In the genomic region with DNA sequence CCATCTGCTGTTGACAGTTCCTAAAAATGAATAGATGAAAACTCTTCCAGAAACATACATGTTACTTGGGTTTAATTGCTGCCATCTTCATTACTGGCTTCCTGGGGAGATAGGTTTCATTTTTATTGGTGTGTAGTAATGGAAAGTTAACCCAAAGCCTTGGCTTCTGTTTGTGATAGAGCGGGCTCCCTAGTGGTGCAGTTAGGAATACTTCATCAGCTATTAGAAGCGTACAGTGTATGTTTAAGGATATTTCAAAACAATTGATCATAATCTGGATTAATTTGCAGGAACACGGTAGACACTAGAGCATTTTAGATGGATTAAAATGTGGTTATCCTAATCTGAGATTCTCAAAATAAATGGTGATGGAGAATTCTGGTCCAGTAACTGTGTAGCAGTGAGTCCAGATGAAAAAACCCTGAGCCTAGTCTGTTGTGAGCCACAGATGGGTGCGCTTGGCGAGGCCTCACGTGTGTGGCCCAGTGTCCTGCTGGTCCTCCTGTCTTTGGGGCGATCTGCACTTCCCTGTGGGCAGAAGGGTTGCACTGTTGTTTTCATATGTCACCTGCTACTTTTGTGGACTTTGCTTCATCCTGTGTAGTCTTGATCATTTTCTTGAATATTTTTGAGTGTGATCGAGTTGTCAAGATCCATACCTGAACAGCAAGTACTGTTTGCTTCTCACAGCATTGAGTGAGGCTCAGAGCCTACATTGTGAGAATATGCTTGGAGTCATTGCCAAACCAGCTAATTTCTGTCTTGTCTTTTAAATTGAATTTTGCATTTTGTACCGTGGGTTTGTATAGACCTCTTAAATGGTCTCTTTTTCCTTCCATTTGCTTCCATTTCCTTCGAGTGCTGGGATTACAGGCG, we compare ENCODE assay signal across 10 cellular contexts. TPM values are rescaled to one million over a fixed set of nuclear protein-coding genes. Genes with fewer than 3 reads are reported as not detected.
DNase-seq lines count a peak whose midpoint lies in the region; ATAC-seq, FAIRE-seq and TF ChIP-seq lines count a peak whose summit lies in the region.
"Had no signal": no experiment of that assay in that cellular context is flagged by ENCODE, and none has a peak within 500 bp of the region (broad histone marks: within the 10 kb centered on the region; RNA-seq: fewer than 3 reads in every experiment).

No MANE protein-coding gene starts in this region.

- in situ Hi-C loops in HepG2 (cut with HindIII; ENCODE audit: extremely low pct_ligation_motif_present, low pct_unique_long_range_greater_than_20kb) = loop anchor here (25.0 kb wide), 1 partner anchor 380 kb away; no protein-coding TSS in a partner anchor

- TF ChIP-seq EP300 in HepG2 (IDR thresholded peaks at IDR 0.05; ENCODE audit: low read depth in 2 of 2, low read length in 2 of 2) = no peak
- no peak for TF ChIP-seq EP300 in HepG2 (CRISPR knock-in tag; IDR thresholded peaks at IDR 0.05; ENCODE audit: borderline replicate concordance)

- H4K20me1 ChIP-seq in HepG2 (ENCODE audit: insufficient read depth, low read length) = peaks cover 8% of the 10 kb centered on the region

- no peak overlapping the region for H3K9ac ChIP-seq in HepG2 (ENCODE audit: insufficient read depth, low read depth, low read length)

- FAIRE-seq in HepG2 (lab: Jason Lieb, UNC) = peak; percentile 62
- FAIRE-seq in urothelium cell line (lab: Jason Lieb, UNC) = no peak

- H3K36me3 Mint-ChIP-seq in activated naive CD8-positive, alpha-beta T cell treated with anti-CD3 and anti-CD28 coated beads, Interleukin-2, amount 10 ng/mL, durations not matched to agents 7 days and 5 days = peaks cover 26% of the 10 kb centered on the region

- H3K27me3 Mint-ChIP-seq in activated naive CD8-positive, alpha-beta T cell treated with anti-CD3 and anti-CD28 coated beads, Interleukin-2, amount 10 ng/mL, durations not matched to agents 7 days and 5 days = no peaks in the 10 kb centered on the region
- H3K27me3 Mint-ChIP-seq: type B pancreatic cell had no signal

- H2AFZ ChIP-seq in HepG2 (ENCODE audit: low read length) = no peak overlapping the region

- POLR2A ChIA-PET in activated naive CD8-positive, alpha-beta T cell treated with anti-CD3 and anti-CD28 coated beads, Interleukin-2, amount 10 ng/mL, durations not matched to agents 7 days and 5 days (lab: Charles Lee) = interaction anchor here (0.6 to 1.4 kb wide), 4 partner anchors 124 to 169 kb away, joined by 3 to 4 read pairs (median 4); partner anchors contain the start of gene RBM33
- POLR2A ChIA-PET in HepG2 (lab: Yijun Ruan, JAX) = no interaction called here

- peaks cover 43% of the 10 kb centered on the region for H3K4me1 Mint-ChIP-seq in activated naive CD8-positive, alpha-beta T cell treated with anti-CD3 and anti-CD28 coated beads, Interleukin-2, amount 10 ng/mL, durations not matched to agents 7 days and 5 days

- H3K4me2 ChIP-seq in HepG2 (ENCODE audit: low read depth, low read length) = no peak overlapping the region

- ATAC-seq in HG03103 (IDR thresholded peaks at IDR 0.05; ENCODE audit: low read depth, unreplicated experiment) = peak; percentile 14
- ATAC-seq in activated naive CD8-positive, alpha-beta T cell treated with anti-CD3 and anti-CD28 coated beads, Interleukin-2, amount 10 ng/mL, durations not matched to agents 7 days and 5 days (ENCODE audit: low read depth) = no peak
- ATAC-seq in HepG2 = peak; percentile 47
- ATAC-seq in body of pancreas = no peak
- ATAC-seq: activated T-cell treated with anti-CD3 and anti-CD28 coated beads, Interleukin-2, amount 50 U/mL, for 4 hours had no signal

- H3K4me1 ChIP-seq in HepG2 (ENCODE audit: insufficient read depth, low read length) = no peaks in the 10 kb centered on the region
- H3K4me1 ChIP-seq in body of pancreas = no peaks in the 10 kb centered on the region

- no peak overlapping the region for H3K4me3 Mint-ChIP-seq in activated naive CD8-positive, alpha-beta T cell treated with anti-CD3 and anti-CD28 coated beads, Interleukin-2, amount 10 ng/mL, durations not matched to agents 7 days and 5 days
- H3K4me3 Mint-ChIP-seq: activated T-cell treated with anti-CD3 and anti-CD28 coated beads, Interleukin-2, amount 50 U/mL, for 4 hours; type B pancreatic cell had no signal

- no TSS peak for BruUV-seq in HepG2 (replicated peaks; lab: Mats Ljungman, UMichigan)

- WGBS in HepG2 (ENCODE audit: low lambda C conversion rate) = 79% methylated on average over 11 of the region's 11 CpGs
- WGBS in body of pancreas, 2 donors = 58 to 63% methylated on average over 11 of the region's 11 CpGs

- peak overlapping the region; percentile 40 for H3K27ac Mint-ChIP-seq in activated naive CD8-positive, alpha-beta T cell treated with anti-CD3 and anti-CD28 coated beads, Interleukin-2, amount 10 ng/mL, durations not matched to agents 7 days and 5 days
- H3K27ac Mint-ChIP-seq: type B pancreatic cell had no signal

- no peak for TF ChIP-seq POLR2A in HepG2 (IDR thresholded peaks at IDR 0.05; ENCODE audit: insufficient read depth in 1 of 2, low read depth in 2 of 2, low read length in 2 of 2)
- TF ChIP-seq POLR2A in body of pancreas (IDR thresholded peaks at IDR 0.05) = no peak

- TF ChIP-seq RAD21 in HepG2 (CRISPR knock-in tag; IDR thresholded peaks at IDR 0.05) = no peak

- peaks cover 3% of the 10 kb centered on the region for H3K79me2 ChIP-seq in HepG2 (ENCODE audit: insufficient read depth, low read length)

- H3K9me3 ChIP-seq in HepG2 (ENCODE audit: low read length) = no peaks in the 10 kb centered on the region
- H3K9me3 ChIP-seq in body of pancreas = no peaks in the 10 kb centered on the region

- H3K36me3 ChIP-seq in HepG2 (replicated peaks in 1 of 2; ENCODE audit: control insufficient read depth in 1 of 2, insufficient read depth in 2 of 2, low read length in 2 of 2) = peaks cover 38 to 91% of the 10 kb centered on the region in 2 experiments
- peaks cover 0 to 21% of the 10 kb centered on the region in 2 donors for H3K36me3 ChIP-seq in body of pancreas (replicated peaks in 1 of 2; ENCODE audit: insufficient read depth in 1 of 2, low read depth in 2 of 2)

- H3K4me3 ChIP-seq in HepG2 (replicated peaks in 1 of 3; ENCODE audit: insufficient read depth in 1 of 3, low read depth in 2 of 3, low read length in 3 of 3) = no peak overlapping the region
- H3K4me3 ChIP-seq in body of pancreas = no peak overlapping the region

- H3K27ac ChIP-seq in HepG2 (ENCODE audit: extremely low read length, insufficient read depth, low read length) (no peak overlapping the region), body of pancreas (no peak overlapping the region)

- CTCF ChIA-PET in HepG2 (lab: Yijun Ruan, JAX; ENCODE audit: low intra/inter-chr PET ratio, low total read pairs) = interaction anchor here (1.3 to 1.5 kb wide), 2 partner anchors 355 to 388 kb away, joined by 4 to 7 read pairs; no protein-coding TSS in a partner anchor

- TF ChIP-seq CTCF in HepG2 (CRISPR knock-in tag; IDR thresholded peaks at IDR 0.05) (no peak), body of pancreas (IDR thresholded peaks at IDR 0.05) (no peak)

- DNase-seq in NCI-H526 treated with DMSO at 0.1 percent for 48 hours (lab: John Stamatoyannopoulos, UW) (peak; percentile 16), NCI-H526 (lab: John Stamatoyannopoulos, UW) (no peak), HepG2 (ENCODE audit: low spot score) (no peak), NCI-H748 treated with DMSO at 0.1 percent for 48 hours (lab: John Stamatoyannopoulos, UW) (no peak), body of pancreas (no peak), urothelium cell line (ENCODE audit: low spot score) (no peak)
- no peak for DNase-seq in activated naive CD8-positive, alpha-beta T cell treated with anti-CD3 and anti-CD28 coated beads, Interleukin-2, amount 10 ng/mL, durations not matched to agents 7 days and 5 days

- H3K27me3 ChIP-seq in HepG2 (ENCODE audit: control insufficient read depth in 1 of 2, insufficient read depth in 2 of 2, low read length in 2 of 2) (no peaks in the 10 kb centered on the region), body of pancreas (no peaks in the 10 kb centered on the region)

- H3K9me3 Mint-ChIP-seq in activated naive CD8-positive, alpha-beta T cell treated with anti-CD3 and anti-CD28 coated beads, Interleukin-2, amount 10 ng/mL, durations not matched to agents 7 days and 5 days = no peaks in the 10 kb centered on the region
- H3K9me3 Mint-ChIP-seq: activated T-cell treated with anti-CD3 and anti-CD28 coated beads, Interleukin-2, amount 50 U/mL, for 4 hours; type B pancreatic cell had no signal

- intact Hi-C loops in HepG2 (cut with micrococcal nuclease; ENCODE audit: unreplicated experiment) = loop anchor here (1.0 to 10.0 kb wide), 3 partner anchors 223 to 383 kb away; no protein-coding TSS in a partner anchor
- intact Hi-C loops in body of pancreas (cut with DNase I) = loop anchor here (10.0 kb wide), 2 partner anchors 383 to 843 kb away; no protein-coding TSS in a partner anchor

TF ChIP-seq in HepG2, 621 proteins besides CTCF, POLR2A, EP300 and RAD21 (continues in another document):
- TF ChIP-seq KLF9 (CRISPR knock-in tag; IDR thresholded peaks at IDR 0.05; ENCODE audit: low read depth) (0 out of 2 replicates have a peak, but pooled peaks have one; percentile 35), ZNF34 (CRISPR knock-in tag; IDR thresholded peaks at IDR 0.05; ENCODE audit: borderline replicate concordance) (no peak)

RNA-seq across cellular contexts. Expression of gene SHH, which starts 44.5 kb away (rescaled TPM):
- total RNA-seq in activated naive CD8-positive, alpha-beta T cell treated with anti-CD3 and anti-CD28 coated beads, Interleukin-2, amount 10 ng/mL, durations not matched to agents 7 days and 5 days = not detected
- total RNA-seq in HepG2 (2016; rRNA removed; fragmentation: Illumina TruSeq; extraction: Trizol) (1.7 and 1.9 TPM in 2 replicates), body of pancreas (under 1 TPM; 0.33 to 0.78 TPM)
- total RNA-seq in HepG2 (2016; cell fraction: cytosol; rRNA removed; fragmentation: Illumina TruSeq; extraction: Trizol; ENCODE audit: low read depth) = 0.10 and 0.53 TPM in 2 replicates
- total RNA-seq in HepG2 (2016; cell fraction: insoluble cytoplasmic fraction; rRNA removed; fragmentation: Illumina TruSeq; extraction: Trizol) = 1.3 and 2.2 TPM in 2 replicates
- 0.80 and 1.6 TPM in 2 replicates for total RNA-seq in HepG2 (2016; cell fraction: membrane; rRNA removed; fragmentation: Illumina TruSeq; extraction: Trizol)
- total RNA-seq in HepG2 (2016; cell fraction: nucleus; rRNA removed; fragmentation: Illumina TruSeq; extraction: Trizol) = 1.3 TPM in 2 replicates
- polyA plus RNA-seq in HepG2 (2011; rRNA removed) = 3.4 and 4.9 TPM in 2 replicates
- 1.9 and 3.3 TPM in 2 replicates for polyA plus RNA-seq in HepG2 (2011; cell fraction: cytosol; rRNA removed)
- polyA plus RNA-seq in HepG2 (2011; cell fraction: nucleus; rRNA removed) = 12.2 and 16.4 TPM in 2 replicates
- 3.5 and 6.3 TPM in 2 replicates for polyA plus RNA-seq in HepG2 (2012)
- polyA plus RNA-seq in HepG2 (2016; cell fraction: cytosol; fragmentation: Illumina TruSeq; extraction: Trizol; ENCODE audit: low read depth) = 0.17 TPM in 2 replicates
- 1.8 and 2.1 TPM in 2 replicates for polyA plus RNA-seq in HepG2 (2016; cell fraction: insoluble cytoplasmic fraction; fragmentation: Illumina TruSeq; extraction: Trizol; ENCODE audit: low read depth)
- polyA plus RNA-seq in HepG2 (2016; cell fraction: membrane; fragmentation: Illumina TruSeq; extraction: Trizol; ENCODE audit: low read depth) = 0.12 and 0.47 TPM in 2 replicates
- polyA plus RNA-seq in HepG2 (2016; cell fraction: nucleus; fragmentation: Illumina TruSeq; extraction: Trizol; ENCODE audit: insufficient read depth, low read depth) = 3.9 and 4.1 TPM in 2 replicates
- polyA minus RNA-seq in HepG2 (2011; rRNA and poly(A)+ RNA removed; ENCODE audit: low replicate concordance) = 9.0 TPM in 1 of 2 replicates, not detected in the other
- 4.0 and 5.5 TPM in 2 replicates for polyA minus RNA-seq in HepG2 (2011; cell fraction: cytosol; rRNA and poly(A)+ RNA removed)
- 4.5 and 5.2 TPM in 2 replicates for polyA minus RNA-seq in HepG2 (2011; cell fraction: nucleus; rRNA and poly(A)+ RNA removed)

Comparison
In these comparisons a context has a peak if more than half of its experiments do, and no peak if none do; other contexts are left out.
1. ATAC-seq: peak in HG03103 (single experiment) and HepG2 (single experiment); none in activated naive CD8-positive, alpha-beta T cell treated with anti-CD3 and anti-CD28 coated beads, Interleukin-2, amount 10 ng/mL, durations not matched to agents 7 days and 5 days (single experiment) and body of pancreas (single experiment).